Comparison of ENCODE assay signal across 1 cellular context in the genomic region with DNA sequence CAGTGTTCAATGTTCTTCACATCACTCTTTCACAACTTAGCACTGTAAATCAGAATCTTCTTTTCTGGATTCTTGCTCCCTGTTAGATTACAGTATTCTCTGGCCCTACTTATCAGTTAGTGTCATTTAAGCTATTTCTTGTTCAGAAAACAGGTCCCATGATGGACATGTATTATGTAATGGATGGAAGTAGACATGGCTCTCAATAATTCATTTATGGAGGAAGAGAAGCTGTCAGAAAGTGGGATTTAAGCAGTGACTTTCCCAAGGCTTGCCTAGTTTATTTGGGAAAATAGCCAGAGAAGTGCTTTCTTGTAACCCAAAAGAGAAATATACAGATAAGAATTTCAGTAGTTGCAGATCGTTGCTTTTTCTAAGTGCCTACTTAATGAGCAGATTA.
TF ChIP-seq lines count a peak whose summit lies in the region.

No MANE protein-coding gene starts in this region.

TF ChIP-seq in SK-N-SH, 30 proteins besides CTCF, POLR2A, EP300 and RAD21 (continued from another document):
- no peak for TF ChIP-seq REST (IDR thresholded peaks at IDR 0.05; ENCODE audit: low read depth, low read length)
- no peak for TF ChIP-seq USF1 (IDR thresholded peaks at IDR 0.05; ENCODE audit: borderline replicate concordance, low read depth)
- no peak for TF ChIP-seq FOXM1 (IDR thresholded peaks at IDR 0.05; ENCODE audit: low read depth)
- TF ChIP-seq MEF2A (IDR thresholded peaks at IDR 0.05; ENCODE audit: borderline replicate concordance, low read depth), result no peak
- TF ChIP-seq POLR2AphosphoS5 (IDR thresholded peaks at IDR 0.05; ENCODE audit: low read depth, low read length), result no peak
- TF ChIP-seq ZBTB33 (IDR thresholded peaks at IDR 0.05; ENCODE audit: borderline replicate concordance, low read depth), result no peak
- TF ChIP-seq, protein P1, sequence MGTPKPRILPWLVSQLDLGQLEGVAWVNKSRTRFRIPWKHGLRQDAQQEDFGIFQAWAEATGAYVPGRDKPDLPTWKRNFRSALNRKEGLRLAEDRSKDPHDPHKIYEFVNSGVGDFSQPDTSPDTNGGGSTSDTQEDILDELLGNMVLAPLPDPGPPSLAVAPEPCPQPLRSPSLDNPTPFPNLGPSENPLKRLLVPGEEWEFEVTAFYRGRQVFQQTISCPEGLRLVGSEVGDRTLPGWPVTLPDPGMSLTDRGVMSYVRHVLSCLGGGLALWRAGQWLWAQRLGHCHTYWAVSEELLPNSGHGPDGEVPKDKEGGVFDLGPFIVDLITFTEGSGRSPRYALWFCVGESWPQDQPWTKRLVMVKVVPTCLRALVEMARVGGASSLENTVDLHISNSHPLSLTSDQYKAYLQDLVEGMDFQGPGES (IDR thresholded peaks at IDR 0.05; ENCODE audit: low read depth, low read length), result no peak
- TF ChIP-seq EZH2phosphoT487 (IDR thresholded peaks at IDR 0.05; ENCODE audit: borderline replicate concordance, low read depth), result no peak
- TF ChIP-seq SIN3A (IDR thresholded peaks at IDR 0.05; ENCODE audit: borderline replicate concordance, low read depth, low read length), result no peak
- no peak for TF ChIP-seq RXRA (IDR thresholded peaks at IDR 0.05; ENCODE audit: borderline replicate concordance, low read depth)
